ENCODE assay signal across 1 cellular context in the genomic region with DNA sequence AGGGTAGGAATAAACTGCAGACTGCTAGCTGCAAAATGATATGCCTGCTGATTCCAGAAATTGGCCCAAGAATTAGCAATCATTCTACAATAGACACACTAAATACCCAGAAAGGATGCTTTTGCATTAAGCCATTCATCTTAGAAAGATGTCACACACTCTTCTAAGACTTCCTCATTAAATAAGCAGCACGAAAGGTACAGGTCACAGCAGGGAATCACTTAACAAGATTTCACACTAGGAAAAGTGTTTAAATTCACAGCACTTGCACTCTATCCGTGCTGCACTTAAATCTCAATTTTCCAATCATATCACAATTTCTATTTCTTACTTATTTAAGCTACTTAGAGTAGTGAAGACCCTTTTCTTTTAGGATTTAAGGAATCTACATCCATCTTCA.
TF ChIP-seq lines count a peak whose summit lies in the region.

No MANE protein-coding gene starts in this region.

TF ChIP-seq in IMR-90, 13 proteins besides CTCF, POLR2A, EP300 and RAD21 (continued from another document):
- TF ChIP-seq, protein P1, sequence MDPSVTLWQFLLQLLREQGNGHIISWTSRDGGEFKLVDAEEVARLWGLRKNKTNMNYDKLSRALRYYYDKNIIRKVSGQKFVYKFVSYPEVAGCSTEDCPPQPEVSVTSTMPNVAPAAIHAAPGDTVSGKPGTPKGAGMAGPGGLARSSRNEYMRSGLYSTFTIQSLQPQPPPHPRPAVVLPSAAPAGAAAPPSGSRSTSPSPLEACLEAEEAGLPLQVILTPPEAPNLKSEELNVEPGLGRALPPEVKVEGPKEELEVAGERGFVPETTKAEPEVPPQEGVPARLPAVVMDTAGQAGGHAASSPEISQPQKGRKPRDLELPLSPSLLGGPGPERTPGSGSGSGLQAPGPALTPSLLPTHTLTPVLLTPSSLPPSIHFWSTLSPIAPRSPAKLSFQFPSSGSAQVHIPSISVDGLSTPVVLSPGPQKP (IDR thresholded peaks at IDR 0.05; ENCODE audit: borderline replicate concordance, low read depth, low read length): no peak
- TF ChIP-seq MAFK (IDR thresholded peaks at IDR 0.05; ENCODE audit: low read depth, low read length): no peak
- TF ChIP-seq BHLHE40 (IDR thresholded peaks at IDR 0.05; ENCODE audit: low read depth, low read length): no peak
- TF ChIP-seq FOS (IDR thresholded peaks at IDR 0.05; ENCODE audit: low read depth, low read length): no peak
- TF ChIP-seq, protein P2, sequence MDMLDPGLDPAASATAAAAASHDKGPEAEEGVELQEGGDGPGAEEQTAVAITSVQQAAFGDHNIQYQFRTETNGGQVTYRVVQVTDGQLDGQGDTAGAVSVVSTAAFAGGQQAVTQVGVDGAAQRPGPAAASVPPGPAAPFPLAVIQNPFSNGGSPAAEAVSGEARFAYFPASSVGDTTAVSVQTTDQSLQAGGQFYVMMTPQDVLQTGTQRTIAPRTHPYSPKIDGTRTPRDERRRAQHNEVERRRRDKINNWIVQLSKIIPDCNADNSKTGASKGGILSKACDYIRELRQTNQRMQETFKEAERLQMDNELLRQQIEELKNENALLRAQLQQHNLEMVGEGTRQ (IDR thresholded peaks at IDR 0.05; ENCODE audit: low read depth, low read length): no peak
- TF ChIP-seq CEBPB (IDR thresholded peaks at IDR 0.05; ENCODE audit: low read depth, low read length): no peak
- no peak for TF ChIP-seq SMC3 (IDR thresholded peaks at IDR 0.05; ENCODE audit: low read depth, low read length)
TF ChIP-seq in IMR-90: peak in this region for 0.
